ENCODE assay signal across 8 cellular contexts in the genomic region with DNA sequence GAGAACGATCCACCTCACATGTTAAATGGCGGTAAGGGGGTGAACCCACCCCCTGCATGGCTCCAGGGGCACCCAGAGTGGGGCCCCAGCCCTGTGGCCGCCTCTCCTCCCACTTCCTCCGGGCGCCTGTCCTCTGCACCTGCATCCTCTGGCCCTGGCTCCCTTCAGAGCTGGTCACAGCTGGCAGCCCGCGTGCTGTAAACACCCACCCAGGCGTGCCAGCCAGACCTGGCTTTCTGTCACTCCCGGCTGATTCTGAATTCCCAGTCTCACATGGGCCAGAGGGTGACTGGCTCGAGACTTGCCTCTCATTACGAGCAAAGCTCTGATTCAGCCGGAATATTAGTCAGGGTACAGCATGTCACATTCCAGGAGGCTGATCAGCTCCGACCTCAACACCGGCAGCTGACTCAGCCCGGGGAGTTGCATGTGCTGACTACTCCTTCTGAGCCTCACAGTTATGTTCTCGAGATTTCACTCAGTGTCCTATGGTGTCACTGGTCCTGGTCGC.
A peak's percentile ranks its signal among the peaks of the same experiment; 100 is the strongest.
DNase-seq lines count a peak whose midpoint lies in the region; ATAC-seq and TF ChIP-seq lines count a peak whose summit lies in the region.

No MANE protein-coding gene starts in this region.

- H2AK9ac ChIP-seq in IMR-90 (replicated peaks; ENCODE audit: low read depth, low read length, poor library complexity), result peak overlapping the region; percentile 77

- H4K91ac ChIP-seq in IMR-90 (ENCODE audit: insufficient read depth, low read depth, low read length), result peak overlapping the region; percentile 71; the same call in 1 of the 2 replicates

- TF ChIP-seq RAD21 in IMR-90 (IDR thresholded peaks at IDR 0.05; ENCODE audit: low read length), result no peak

- dilution Hi-C loops in IMR-90 (cut with HindIII; ENCODE audit: low sequenced_read_pairs, unreplicated experiment), result no loop called here

- H2BK120ac ChIP-seq in IMR-90 (ENCODE audit: low read depth, low read length), result peak overlapping the region; percentile 81; the same call in 1 of the 2 replicates

- H3K36me3 Mint-ChIP-seq in activated T-helper 2 cell treated with anti-CD3 and anti-CD28 coated beads, Interferon-gamma antibody, Interleukin-2, Interleukin-4, amounts not matched to agents 10 μg/mL and 5 μg/mL and 100 μg/mL, durations not matched to agents 14 hours and 24 hours and 36 hours (ENCODE audit: low read depth), result peaks cover 3% of the 10 kb centered on the region

- TF ChIP-seq POLR2A in IMR-90 (IDR thresholded peaks at IDR 0.05; ENCODE audit: low read depth, low read length), result no peak

- 0% methylated on average over 4 of the region's 17 CpGs; no CpG with 5 or more reads in 1 of the 2 experiments for WGBS in IMR-90 (ENCODE audit: extremely low coverage in 2 of 2, insufficient read length in 1 of 2), 2 experiments
- 12 to 22% (median 16%) methylated on average over 17 of the region's 17 CpGs for WGBS in psoas muscle, 3 donors

- H3K27ac ChIP-seq in IMR-90 (ENCODE audit: insufficient read depth, low read length), result peak overlapping the region; percentile 19; the same call in 1 of the 2 replicates
- peak overlapping the region; percentile 89 for H3K27ac ChIP-seq in psoas muscle

- CTCF ChIA-PET in IMR-90 (lab: Yijun Ruan, JAX), result interaction anchor here (1.0 to 2.2 kb wide), 2 partner anchors 10 to 17 kb away, joined by 6 read pairs; no protein-coding TSS in a partner anchor

- BruUV-seq in IMR-90 (replicated peaks; lab: Mats Ljungman, UMichigan), result no TSS peak

- H3K23ac ChIP-seq in IMR-90 (ENCODE audit: low read depth, low read length), result no peak overlapping the region

- peak overlapping the region; percentile 17; the same call in 1 of the 2 replicates for H3K4me2 ChIP-seq in IMR-90 (ENCODE audit: low read depth, low read length)

- peak overlapping the region; percentile 69; the same call in 1 of the 3 replicates for H2BK15ac ChIP-seq in IMR-90 (ENCODE audit: low read depth, low read length)

- ATAC-seq in IMR-90 (ENCODE audit: low read depth) (peak; percentile 98), psoas muscle (peak; percentile 89 to 93 (median 92))

- TF ChIP-seq CTCF in IMR-90 (conservative IDR thresholded peaks at IDR 0.05; ENCODE audit: low read depth, low read length) (no peak), psoas muscle (IDR thresholded peaks at IDR 0.05) (no peak)

- peaks cover 3% of the 10 kb centered on the region; the same call in 1 of the 2 replicates for H3K9me1 ChIP-seq in IMR-90 (ENCODE audit: insufficient read depth, low read length)

- peak overlapping the region; percentile 78 for H2BK20ac ChIP-seq in IMR-90 (ENCODE audit: low read depth, low read length)

- peak overlapping the region; percentile 69 for H3K27ac Mint-ChIP-seq in activated T-helper 2 cell treated with anti-CD3 and anti-CD28 coated beads, Interferon-gamma antibody, Interleukin-2, Interleukin-4, amounts not matched to agents 10 μg/mL and 5 μg/mL and 100 μg/mL, durations not matched to agents 14 hours and 24 hours and 36 hours

- no peaks in the 10 kb centered on the region for H3K79me1 ChIP-seq in IMR-90 (ENCODE audit: low read depth in 1 of 2, low read length in 2 of 2)

- peaks cover 14% of the 10 kb centered on the region for H3K9me3 ChIP-seq in IMR-90 (ENCODE audit: control insufficient read depth, insufficient read depth, low read length)
- peaks cover 9% of the 10 kb centered on the region for H3K9me3 ChIP-seq in psoas muscle

- H2AFZ ChIP-seq in IMR-90 (replicated peaks; ENCODE audit: low read length, poor library complexity), result peak overlapping the region; percentile 73

- DNase-seq in EL, result peak; percentile 99
- peak; percentile 99 for DNase-seq in IMR-90
- DNase-seq in activated T-helper 2 cell treated with anti-CD3 and anti-CD28 coated beads, Interferon-gamma antibody, Interleukin-2, Interleukin-4, amounts not matched to agents 10 μg/mL and 5 μg/mL and 100 μg/mL, durations not matched to agents 14 hours and 24 hours and 36 hours (ENCODE audit: low spot score), result no peak
- DNase-seq in head of caudate nucleus, result peak; percentile 58 to 96 (median 84)
- DNase-seq in psoas muscle, result peak; percentile 87 to 94
- no peak for DNase-seq in D341Med (ENCODE audit: low spot score)
- DNase-seq in ecto neural progenitor cell (ENCODE audit: low spot score), result no peak
- DNase-seq in GM19238 (ENCODE audit: insufficient read length, low spot score), result no peak

- H3K9me3 Mint-ChIP-seq in activated T-helper 2 cell treated with anti-CD3 and anti-CD28 coated beads, Interferon-gamma antibody, Interleukin-2, Interleukin-4, amounts not matched to agents 10 μg/mL and 5 μg/mL and 100 μg/mL, durations not matched to agents 14 hours and 24 hours and 36 hours, result peaks cover 18% of the 10 kb centered on the region

- no peak overlapping the region for H3K14ac ChIP-seq in IMR-90 (replicated peaks; ENCODE audit: low read depth, low read length)

- H3K27me3 ChIP-seq in IMR-90 (ENCODE audit: control insufficient read depth, insufficient read depth, low read length) (no peaks in the 10 kb centered on the region), psoas muscle (ENCODE audit: insufficient read depth in 3 of 3, low read length in 2 of 3) (no peaks in the 10 kb centered on the region)

- H2AK5ac ChIP-seq in IMR-90 (ENCODE audit: low read depth, low read length), result peak overlapping the region; percentile 81

- peak overlapping the region; percentile 83 for H3K4ac ChIP-seq in IMR-90 (ENCODE audit: low read depth, low read length)

- peaks cover 9% of the 10 kb centered on the region for H3K4me1 ChIP-seq in IMR-90 (ENCODE audit: control insufficient read depth, insufficient read depth, low read length)
- peaks cover 20% of the 10 kb centered on the region for H3K4me1 ChIP-seq in psoas muscle

- in situ Hi-C loops in IMR-90 (cut with MboI; ENCODE audit: low sequenced_read_pairs), result no loop called here

- H3K4me1 Mint-ChIP-seq in activated T-helper 2 cell treated with anti-CD3 and anti-CD28 coated beads, Interferon-gamma antibody, Interleukin-2, Interleukin-4, amounts not matched to agents 10 μg/mL and 5 μg/mL and 100 μg/mL, durations not matched to agents 14 hours and 24 hours and 36 hours (ENCODE audit: low read depth), result peaks cover 14% of the 10 kb centered on the region

- no peak overlapping the region for H4K5ac ChIP-seq in IMR-90 (ENCODE audit: low read depth, low read length)

- H4K8ac ChIP-seq in IMR-90 (ENCODE audit: low read depth in 2 of 2, low read length in 2 of 2), result peak overlapping the region in 1 of 2 experiments; percentile 23; a peak in 1 of 4 replicates

- no peak overlapping the region for H3K56ac ChIP-seq in IMR-90 (ENCODE audit: extremely low read depth, insufficient read depth, low read length)

- H3K4me3 ChIP-seq in IMR-90 (ENCODE audit: insufficient read depth, low read depth, low read length) (no peak overlapping the region), psoas muscle (no peak overlapping the region)

- no peak overlapping the region for H3K4me3 Mint-ChIP-seq in activated T-helper 2 cell treated with anti-CD3 and anti-CD28 coated beads, Interferon-gamma antibody, Interleukin-2, Interleukin-4, amounts not matched to agents 10 μg/mL and 5 μg/mL and 100 μg/mL, durations not matched to agents 14 hours and 24 hours and 36 hours (ENCODE audit: low read depth)

- H3K27me3 Mint-ChIP-seq in activated T-helper 2 cell treated with anti-CD3 and anti-CD28 coated beads, Interferon-gamma antibody, Interleukin-2, Interleukin-4, amounts not matched to agents 10 μg/mL and 5 μg/mL and 100 μg/mL, durations not matched to agents 14 hours and 24 hours and 36 hours (ENCODE audit: low read depth), result no peaks in the 10 kb centered on the region

- no peaks in the 10 kb centered on the region for H3K36me3 ChIP-seq in IMR-90 (ENCODE audit: control insufficient read depth, insufficient read depth, low read length)
- H3K36me3 ChIP-seq in psoas muscle (ENCODE audit: insufficient read depth in 1 of 2, low read depth in 1 of 2), result no peaks in the 10 kb centered on the region

- peak overlapping the region; percentile 73 for H2BK5ac ChIP-seq in IMR-90 (ENCODE audit: low read depth, low read length, poor library complexity, severe bottlenecking)

- no peak overlapping the region for H3K18ac ChIP-seq in IMR-90 (ENCODE audit: low read depth, low read length)

- POLR2A ChIA-PET in IMR-90 (lab: Charles Lee; ENCODE audit: unreplicated experiment), result no interaction called here

- intact Hi-C loops in IMR-90 (cut with micrococcal nuclease), result no loop called here
- intact Hi-C loops in activated T-helper 2 cell treated with anti-CD3 and anti-CD28 coated beads, Interferon-gamma antibody, Interleukin-2, Interleukin-4, amounts not matched to agents 10 μg/mL and 5 μg/mL and 100 μg/mL, durations not matched to agents 14 hours and 24 hours and 36 hours (cut with micrococcal nuclease), result loop anchor here (10.0 kb wide), 1 partner anchor 353 kb away; no protein-coding TSS in a partner anchor
- intact Hi-C loops in head of caudate nucleus (cut with DNase I), result no loop called here
- intact Hi-C loops in psoas muscle (cut with DNase I), result no loop called here

- H4K20me1 ChIP-seq in IMR-90 (ENCODE audit: insufficient read depth, low read length), result 0 out of 2 replicates have a peak, but pooled peaks cover 3% of the 10 kb centered on the region

- H3K9ac ChIP-seq in IMR-90 (ENCODE audit: low read depth, low read length), result no peak overlapping the region

TF ChIP-seq in IMR-90, 13 proteins besides CTCF, POLR2A, EP300 and RAD21 (continues in another document):
- TF ChIP-seq, protein P1, sequence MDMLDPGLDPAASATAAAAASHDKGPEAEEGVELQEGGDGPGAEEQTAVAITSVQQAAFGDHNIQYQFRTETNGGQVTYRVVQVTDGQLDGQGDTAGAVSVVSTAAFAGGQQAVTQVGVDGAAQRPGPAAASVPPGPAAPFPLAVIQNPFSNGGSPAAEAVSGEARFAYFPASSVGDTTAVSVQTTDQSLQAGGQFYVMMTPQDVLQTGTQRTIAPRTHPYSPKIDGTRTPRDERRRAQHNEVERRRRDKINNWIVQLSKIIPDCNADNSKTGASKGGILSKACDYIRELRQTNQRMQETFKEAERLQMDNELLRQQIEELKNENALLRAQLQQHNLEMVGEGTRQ (IDR thresholded peaks at IDR 0.05; ENCODE audit: low read depth, low read length), result peak; percentile 6; the same call in 1 of the 2 replicates
- TF ChIP-seq FOS (IDR thresholded peaks at IDR 0.05; ENCODE audit: low read depth, low read length) (peak; percentile 99), RFX5 (IDR thresholded peaks at IDR 0.05; ENCODE audit: low read depth, low read length) (no peak), CEBPB (IDR thresholded peaks at IDR 0.05; ENCODE audit: low read depth, low read length) (peak; percentile 76), MXI1 (IDR thresholded peaks at IDR 0.05; ENCODE audit: borderline replicate concordance, low read depth, low read length) (peak; percentile 83), SMC3 (IDR thresholded peaks at IDR 0.05; ENCODE audit: low read depth, low read length) (no peak), RCOR1 (IDR thresholded peaks at IDR 0.05; ENCODE audit: insufficient replicate concordance, low read length) (peak; percentile 94), MAFK (IDR thresholded peaks at IDR 0.05; ENCODE audit: low read depth, low read length) (peak; percentile 75), MAZ (IDR thresholded peaks at IDR 0.05; ENCODE audit: borderline replicate concordance, low read depth, low read length) (peak; percentile 57; the same call in 1 of the 2 replicates), CHD1 (IDR thresholded peaks at IDR 0.05; ENCODE audit: low read depth, low read length) (peak; percentile 43; the same call in 1 of the 2 replicates)

Comparison
In these comparisons a context has a peak if more than half of its experiments do, and no peak if none do; other contexts are left out.
1. DNase-seq: peak in EL (single experiment), IMR-90 (single experiment), head of caudate nucleus (42 of 42) and psoas muscle (2 of 2); none in activated T-helper 2 cell treated with anti-CD3 and anti-CD28 coated beads, Interferon-gamma antibody, Interleukin-2, Interleukin-4, amounts not matched to agents 10 μg/mL and 5 μg/mL and 100 μg/mL, durations not matched to agents 14 hours and 24 hours and 36 hours (single experiment), D341Med (single experiment), ecto neural progenitor cell (single experiment) and GM19238 (single experiment).